ENCODE assay signal across 19 cellular contexts in the genomic region with DNA sequence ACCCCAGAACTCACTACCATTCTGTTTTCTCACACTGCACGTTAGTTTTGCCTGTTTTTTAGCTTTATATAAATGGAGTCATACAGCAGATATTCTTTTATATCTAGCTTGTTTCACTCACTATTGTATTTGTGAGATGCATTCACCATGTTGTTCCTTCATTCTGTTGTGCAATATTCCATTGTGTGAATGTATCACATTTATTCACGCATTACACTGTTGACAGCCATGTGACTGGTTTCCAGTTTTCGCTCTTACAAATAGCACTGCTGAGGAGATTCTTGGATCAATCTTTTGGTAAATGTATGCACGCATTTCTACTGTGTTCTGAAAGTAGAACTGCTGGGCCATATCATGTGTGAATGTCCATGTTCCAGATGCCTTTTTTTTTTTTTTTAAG. TPM values are rescaled to one million over a fixed set of nuclear protein-coding genes. Genes with fewer than 3 reads are reported as not detected.
DNase-seq lines count a peak whose midpoint lies in the region; ATAC-seq and TF ChIP-seq lines count a peak whose summit lies in the region.
"Had no signal": no experiment of that assay in that cellular context is flagged by ENCODE, and none has a peak within 500 bp of the region (broad histone marks: within the 10 kb centered on the region; RNA-seq: fewer than 3 reads in every experiment).

No MANE protein-coding gene starts in this region.

- no peak overlapping the region for H2AK9ac ChIP-seq in IMR-90 (replicated peaks; ENCODE audit: low read depth, low read length, poor library complexity)

- H3K56ac ChIP-seq in IMR-90 (ENCODE audit: extremely low read depth, insufficient read depth, low read length): no peak overlapping the region

- H2AK5ac ChIP-seq in IMR-90 (ENCODE audit: low read depth, low read length): no peak overlapping the region

- ATAC-seq in IMR-90 (ENCODE audit: low read depth) (no peak), T-helper 17 cell (no peak)

- H3K36me3 ChIP-seq in IMR-90 (ENCODE audit: control insufficient read depth, insufficient read depth, low read length) (no peaks in the 10 kb centered on the region), OCI-LY7 (ENCODE audit: insufficient read depth, low read length) (no peaks in the 10 kb centered on the region), MG63 (no peaks in the 10 kb centered on the region)
- H3K36me3 ChIP-seq: Peyer's patch had no signal

- H2BK15ac ChIP-seq in IMR-90 (ENCODE audit: low read depth, low read length): no peak overlapping the region

- H3K9ac ChIP-seq in IMR-90 (ENCODE audit: low read depth, low read length): no peak overlapping the region
- H3K9ac ChIP-seq: SK-N-SH had no signal

- H2AFZ ChIP-seq in IMR-90 (replicated peaks; ENCODE audit: low read length, poor library complexity) (no peak overlapping the region), OCI-LY7 (ENCODE audit: low read length) (peak overlapping the region; percentile 83; the same call in 1 of the 2 replicates)

- no peak overlapping the region for H3K4me3 Mint-ChIP-seq in T-helper 17 cell

- H3K23ac ChIP-seq in IMR-90 (ENCODE audit: low read depth, low read length): no peak overlapping the region

- no peak overlapping the region for H3K14ac ChIP-seq in IMR-90 (replicated peaks; ENCODE audit: low read depth, low read length)

- no CpG with 5 or more reads among the region's 4 CpGs for WGBS in IMR-90 (ENCODE audit: extremely low coverage in 2 of 2, insufficient read length in 1 of 2), 2 experiments

- TF ChIP-seq CTCF in IMR-90 (conservative IDR thresholded peaks at IDR 0.05; ENCODE audit: low read depth, low read length): no peak
- no peak for TF ChIP-seq CTCF in OCI-LY7 (conservative IDR thresholded peaks at IDR 0.05; ENCODE audit: low read length)
- TF ChIP-seq CTCF in dorsolateral prefrontal cortex (IDR thresholded peaks at IDR 0.05 in 54 of 56, conservative IDR thresholded peaks at IDR 0.05 in 2 of 56; ENCODE audit: low read depth in 1 of 56, partially characterized antibody in 56 of 56): no peak

- no peak overlapping the region for H3K4ac ChIP-seq in IMR-90 (ENCODE audit: low read depth, low read length)

- H2BK120ac ChIP-seq in IMR-90 (ENCODE audit: low read depth, low read length): no peak overlapping the region

- H4K5ac ChIP-seq in IMR-90 (ENCODE audit: low read depth, low read length): no peak overlapping the region

- H3K27me3 Mint-ChIP-seq in T-helper 17 cell: no peaks in the 10 kb centered on the region

- no peaks in the 10 kb centered on the region for H3K79me1 ChIP-seq in IMR-90 (ENCODE audit: low read depth in 1 of 2, low read length in 2 of 2)

- no peak overlapping the region for H2BK5ac ChIP-seq in IMR-90 (ENCODE audit: low read depth, low read length, poor library complexity, severe bottlenecking)

- no peak for TF ChIP-seq POLR2A in IMR-90 (IDR thresholded peaks at IDR 0.05; ENCODE audit: low read depth, low read length)

- H3K9me3 ChIP-seq in IMR-90 (ENCODE audit: control insufficient read depth, insufficient read depth, low read length) (no peaks in the 10 kb centered on the region), OCI-LY7 (ENCODE audit: low read length) (no peaks in the 10 kb centered on the region), T-helper 17 cell (ENCODE audit: control insufficient read depth, low read length, poor library complexity, severe bottlenecking) (no peaks in the 10 kb centered on the region), MG63 (no peaks in the 10 kb centered on the region)
- H3K9me3 ChIP-seq: Peyer's patch, SK-N-SH had no signal

- DNase-seq in IMR-90 (no peak), OCI-LY7 (ENCODE audit: low spot score) (no peak), dorsolateral prefrontal cortex (no peak), NCI-H1105 treated with DMSO at 0.1 percent for 48 hours (lab: John Stamatoyannopoulos, UW) (no peak), T-helper 17 cell (no peak), MG63 (no peak)
- DNase-seq: Calu3, DMS79 treated with DMSO at 0.1 percent for 48 hours, HCEC 1CT, Kasumi-1, NCI-H1694, NCI-H2081, NCI-H2227 treated with DMSO at 0.1 percent for 48 hours, NCI-H526 treated with DMSO at 0.1 percent for 48 hours, OCI-M1, SK-N-SH, SW 1271 had no signal

- no peaks in the 10 kb centered on the region for H3K4me1 ChIP-seq in IMR-90 (ENCODE audit: control insufficient read depth, insufficient read depth, low read length)
- H3K4me1 ChIP-seq in OCI-LY7 (ENCODE audit: insufficient read depth, low read length, poor library complexity, severe bottlenecking): peaks cover 24% of the 10 kb centered on the region
- H3K4me1 ChIP-seq: Peyer's patch had no signal

- peaks cover 18% of the 10 kb centered on the region for H3K4me1 Mint-ChIP-seq in T-helper 17 cell

- CTCF ChIA-PET in IMR-90 (lab: Yijun Ruan, JAX) (interaction anchor here (0.7 to 1.5 kb wide), 2 partner anchors 49 to 1002 kb away, joined by 3 read pairs; no protein-coding TSS in a partner anchor), OCI-LY7 (lab: Charles Lee; ENCODE audit: unreplicated experiment) (interaction anchor here (0.6 kb wide), 1 partner anchor 80 kb away, joined by 3 read pairs; no protein-coding TSS in a partner anchor)

- H4K20me1 ChIP-seq in IMR-90 (ENCODE audit: insufficient read depth, low read length): no peaks in the 10 kb centered on the region
- H4K20me1 ChIP-seq in OCI-LY7 (ENCODE audit: insufficient read depth, low read length): no peaks in the 10 kb centered on the region

- POLR2A ChIA-PET in IMR-90 (lab: Charles Lee; ENCODE audit: unreplicated experiment): no interaction called here
- POLR2A ChIA-PET in OCI-LY7 (lab: Charles Lee): interaction anchor here (0.7 to 3.3 kb wide), 3 partner anchors 11 to 170 kb away, joined by 5 to 16 read pairs (median 8); no protein-coding TSS in a partner anchor

- no peak overlapping the region for H3K4me3 ChIP-seq in IMR-90 (ENCODE audit: insufficient read depth, low read depth, low read length)
- H3K4me3 ChIP-seq in OCI-LY7 (ENCODE audit: low read depth, low read length, poor library complexity, severe bottlenecking): peak overlapping the region; percentile 28
- H3K4me3 ChIP-seq in dorsolateral prefrontal cortex: no peak overlapping the region
- H3K4me3 ChIP-seq in MG63: no peak overlapping the region
- H3K4me3 ChIP-seq: Peyer's patch had no signal

- BruUV-seq in IMR-90 (replicated peaks; lab: Mats Ljungman, UMichigan) (no TSS peak), OCI-LY7 (replicated peaks; lab: Mats Ljungman, UMichigan) (no TSS peak)

- intact Hi-C loops in IMR-90 (cut with micrococcal nuclease) (no loop called here), OCI-LY7 (cut with micrococcal nuclease; ENCODE audit: unreplicated experiment) (no loop called here), dorsolateral prefrontal cortex (cut with DNase I) (no loop called here)

- no peak overlapping the region for H2BK20ac ChIP-seq in IMR-90 (ENCODE audit: low read depth, low read length)

- no peak overlapping the region for H3K27ac ChIP-seq in IMR-90 (ENCODE audit: insufficient read depth, low read length)
- H3K27ac ChIP-seq in OCI-LY7 (ENCODE audit: low read depth, low read length, poor library complexity, severe bottlenecking): peak overlapping the region; percentile 64
- H3K27ac ChIP-seq in dorsolateral prefrontal cortex: peak overlapping the region in 56 of 59 donors; percentile 17 to 100 (median 96)
- H3K27ac ChIP-seq in temporal lobe (ENCODE audit: low read depth, low read length): peak overlapping the region; percentile 91
- H3K27ac ChIP-seq: Peyer's patch had no signal

- H3K9me1 ChIP-seq in IMR-90 (ENCODE audit: insufficient read depth, low read length): no peaks in the 10 kb centered on the region

- H4K8ac ChIP-seq in IMR-90 (ENCODE audit: low read depth in 2 of 2, low read length in 2 of 2): no peak overlapping the region

- in situ Hi-C loops in IMR-90 (cut with MboI; ENCODE audit: low sequenced_read_pairs): no loop called here

- H3K27me3 ChIP-seq in IMR-90 (ENCODE audit: control insufficient read depth, insufficient read depth, low read length): peaks cover 3% of the 10 kb centered on the region
- H3K27me3 ChIP-seq in dorsolateral prefrontal cortex: no peaks in the 10 kb centered on the region
- H3K27me3 ChIP-seq in MG63: no peaks in the 10 kb centered on the region
- H3K27me3 ChIP-seq: Peyer's patch had no signal

- no peaks in the 10 kb centered on the region for H3K36me3 Mint-ChIP-seq in T-helper 17 cell (ENCODE audit: low read depth)

- TF ChIP-seq RAD21 in IMR-90 (IDR thresholded peaks at IDR 0.05; ENCODE audit: low read length): no peak

- H3K79me2 ChIP-seq in OCI-LY7 (ENCODE audit: insufficient read depth, low read depth, low read length): no peaks in the 10 kb centered on the region

- H3K18ac ChIP-seq in IMR-90 (ENCODE audit: low read depth, low read length): no peak overlapping the region

- H3K27ac Mint-ChIP-seq in T-helper 17 cell: no peak overlapping the region

- dilution Hi-C loops in IMR-90 (cut with HindIII; ENCODE audit: low sequenced_read_pairs, unreplicated experiment): no loop called here

- H3K4me2 ChIP-seq in IMR-90 (ENCODE audit: low read depth, low read length) (no peak overlapping the region), OCI-LY7 (ENCODE audit: low read length) (peak overlapping the region; percentile 60)
- H3K4me2 ChIP-seq: SK-N-SH had no signal

- no peak overlapping the region for H4K91ac ChIP-seq in IMR-90 (ENCODE audit: insufficient read depth, low read depth, low read length)

- no peaks in the 10 kb centered on the region for H3K9me2 ChIP-seq in OCI-LY7 (ENCODE audit: insufficient read depth, low read length)
- H3K9me2 ChIP-seq: SK-N-SH had no signal

RNA-seq across cellular contexts. Expression of gene SNX30, which starts 6.4 kb away (rescaled TPM):
- 18.8 and 23.6 TPM in 2 replicates for total RNA-seq in IMR-90 (2012; rRNA removed)
- polyA plus RNA-seq in IMR-90 (2012; rRNA removed): 7.6 and 8.0 TPM in 2 replicates
- 2.0 and 2.5 TPM in 2 replicates for polyA plus RNA-seq in IMR-90 (2012; cell fraction: cytosol; rRNA removed)
- polyA plus RNA-seq in IMR-90 (2012; cell fraction: nucleus; rRNA removed; ENCODE audit: low replicate concordance): 4.3 and 18.5 TPM in 2 replicates
- 14.2 and 19.8 TPM in 2 replicates for total RNA-seq in OCI-LY7 (2014; rRNA removed; shearing (Covaris generic))
- total RNA-seq in OCI-LY7 (2022): 13.5 and 17.1 TPM in 2 replicates
- total RNA-seq in dorsolateral prefrontal cortex: 10 to 100 TPM; 19.1 to 51.5 (median 35.4) TPM
- total RNA-seq in temporal lobe: 21.1 TPM
- 1 to 10 TPM; 7.7 to 9.3 TPM for total RNA-seq in T-helper 17 cell
- 5.8 and 31.5 TPM in 2 replicates for total RNA-seq in MG63 (2014; rRNA removed; shearing (Covaris generic); ENCODE audit: low replicate concordance)

RNA-seq across cellular contexts. Expression of gene INIP, which starts 26.3 kb away (rescaled TPM):
- total RNA-seq in IMR-90 (2012; rRNA removed): 15.4 and 23.3 TPM in 2 replicates
- 10.7 and 11.1 TPM in 2 replicates for polyA plus RNA-seq in IMR-90 (2012; rRNA removed)
- polyA plus RNA-seq in IMR-90 (2012; cell fraction: cytosol; rRNA removed): 2.2 and 4.5 TPM in 2 replicates
- polyA plus RNA-seq in IMR-90 (2012; cell fraction: nucleus; rRNA removed; ENCODE audit: low replicate concordance): 0.74 and 3.5 TPM in 2 replicates
- total RNA-seq in OCI-LY7 (2014; rRNA removed; shearing (Covaris generic)): 23.2 and 27.0 TPM in 2 replicates
- total RNA-seq in OCI-LY7 (2022): 34.4 and 34.5 TPM in 2 replicates
- 10 to 100 TPM; 23.7 to 52.8 (median 39.3) TPM for total RNA-seq in dorsolateral prefrontal cortex
- total RNA-seq in temporal lobe: 20.4 TPM
- 10 to 100 TPM; 13.6 to 15.5 TPM for total RNA-seq in T-helper 17 cell
- 18.0 and 18.4 TPM in 2 replicates for total RNA-seq in MG63 (2014; rRNA removed; shearing (Covaris generic); ENCODE audit: low replicate concordance)
